In genomic region chr5:68182534-68182933, GRCh38 we compare ENCODE assay signal across 3 cellular contexts.
A peak's percentile ranks its signal among the peaks of the same experiment; 100 is the strongest.
TF ChIP-seq lines count a peak whose summit lies in the region.

No MANE protein-coding gene starts in this region.

TF ChIP-seq in liver, 16 proteins besides CTCF, POLR2A, EP300 and RAD21 (continued from another document):
- TF ChIP-seq, protein P1, sequence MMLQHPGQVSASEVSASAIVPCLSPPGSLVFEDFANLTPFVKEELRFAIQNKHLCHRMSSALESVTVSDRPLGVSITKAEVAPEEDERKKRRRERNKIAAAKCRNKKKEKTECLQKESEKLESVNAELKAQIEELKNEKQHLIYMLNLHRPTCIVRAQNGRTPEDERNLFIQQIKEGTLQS (IDR thresholded peaks at IDR 0.05) = no peak
- peak; percentile 65 to 71 for TF ChIP-seq HNF4A (conservative IDR thresholded peaks at IDR 0.05)
- no peak for TF ChIP-seq GABPA (IDR thresholded peaks at IDR 0.05 in 1 of 2, conservative IDR thresholded peaks at IDR 0.05 in 1 of 2)
- TF ChIP-seq TAF1 (conservative IDR thresholded peaks at IDR 0.05) = no peak
- peak; percentile 23 for TF ChIP-seq HNF4G (IDR thresholded peaks at IDR 0.05)
- TF ChIP-seq, protein P2, sequence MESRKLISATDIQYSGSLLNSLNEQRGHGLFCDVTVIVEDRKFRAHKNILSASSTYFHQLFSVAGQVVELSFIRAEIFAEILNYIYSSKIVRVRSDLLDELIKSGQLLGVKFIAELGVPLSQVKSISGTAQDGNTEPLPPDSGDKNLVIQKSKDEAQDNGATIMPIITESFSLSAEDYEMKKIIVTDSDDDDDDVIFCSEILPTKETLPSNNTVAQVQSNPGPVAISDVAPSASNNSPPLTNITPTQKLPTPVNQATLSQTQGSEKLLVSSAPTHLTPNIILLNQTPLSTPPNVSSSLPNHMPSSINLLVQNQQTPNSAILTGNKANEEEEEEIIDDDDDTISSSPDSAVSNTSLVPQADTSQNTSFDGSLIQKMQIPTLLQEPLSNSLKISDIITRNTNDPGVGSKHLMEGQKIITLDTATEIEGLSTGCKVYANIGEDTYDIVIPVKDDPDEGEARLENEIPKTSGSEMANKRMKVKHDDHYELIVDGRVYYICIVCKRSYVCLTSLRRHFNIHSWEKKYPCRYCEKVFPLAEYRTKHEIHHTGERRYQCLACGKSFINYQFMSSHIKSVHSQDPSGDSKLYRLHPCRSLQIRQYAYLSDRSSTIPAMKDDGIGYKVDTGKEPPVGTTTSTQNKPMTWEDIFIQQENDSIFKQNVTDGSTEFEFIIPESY (IDR thresholded peaks at IDR 0.05) = no peak
- TF ChIP-seq SP1 (IDR thresholded peaks at IDR 0.05) = peak; percentile 16
- TF ChIP-seq RXRA (IDR thresholded peaks at IDR 0.05) = peak; percentile 10 to 14
- no peak for TF ChIP-seq NR2F2 (IDR thresholded peaks at IDR 0.05)
- TF ChIP-seq FOXA2 (IDR thresholded peaks at IDR 0.05) = no peak

TF ChIP-seq in HepG2, 621 proteins besides CTCF, POLR2A, EP300 and RAD21 (continued from another document):
- TF ChIP-seq, protein P3, sequence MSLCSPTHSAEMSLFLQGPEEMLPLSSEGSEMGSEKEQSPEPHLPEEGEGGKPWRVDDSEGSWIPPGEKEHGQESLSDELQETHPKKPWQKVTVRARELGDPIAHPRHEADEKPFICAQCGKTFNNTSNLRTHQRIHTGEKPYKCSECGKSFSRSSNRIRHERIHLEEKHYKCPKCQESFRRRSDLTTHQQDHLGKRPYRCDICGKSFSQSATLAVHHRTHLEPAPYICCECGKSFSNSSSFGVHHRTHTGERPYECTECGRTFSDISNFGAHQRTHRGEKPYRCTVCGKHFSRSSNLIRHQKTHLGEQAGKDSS (CRISPR knock-in tag; IDR thresholded peaks at IDR 0.05; ENCODE audit: borderline replicate concordance, low read depth) = no peak
- TF ChIP-seq IRX3 (CRISPR knock-in tag; IDR thresholded peaks at IDR 0.05; ENCODE audit: borderline replicate concordance, low read depth) (no peak), PTBP1 (IDR thresholded peaks at IDR 0.05; ENCODE audit: low read depth, low read length, poor library complexity, severe bottlenecking) (no peak), RNF2 (conservative IDR thresholded peaks at IDR 0.05; ENCODE audit: low read depth) (no peak), ZBTB38 (CRISPR knock-in tag; IDR thresholded peaks at IDR 0.05) (no peak), ZNF790 (CRISPR knock-in tag; IDR thresholded peaks at IDR 0.05; ENCODE audit: borderline replicate concordance) (no peak), NFYB (CRISPR knock-in tag; IDR thresholded peaks at IDR 0.05) (no peak), ZNF24 (IDR thresholded peaks at IDR 0.05) (no peak), ZNF235 (CRISPR knock-in tag; IDR thresholded peaks at IDR 0.05; ENCODE audit: borderline replicate concordance) (no peak), ZNF660 (CRISPR knock-in tag; IDR thresholded peaks at IDR 0.05; ENCODE audit: borderline replicate concordance, low read depth) (no peak), PLSCR1 (CRISPR knock-in tag; IDR thresholded peaks at IDR 0.05; ENCODE audit: borderline replicate concordance) (no peak), ZNF589 (CRISPR knock-in tag; conservative IDR thresholded peaks at IDR 0.05) (no peak), NFRKB (IDR thresholded peaks at IDR 0.05) (no peak), FLYWCH1 (CRISPR knock-in tag; IDR thresholded peaks at IDR 0.05) (no peak), IKZF1 (IDR thresholded peaks at IDR 0.05) (no peak), SIN3A (IDR thresholded peaks at IDR 0.05; ENCODE audit: borderline replicate concordance, low read depth, low read length) (no peak)
- TF ChIP-seq, protein P4, sequence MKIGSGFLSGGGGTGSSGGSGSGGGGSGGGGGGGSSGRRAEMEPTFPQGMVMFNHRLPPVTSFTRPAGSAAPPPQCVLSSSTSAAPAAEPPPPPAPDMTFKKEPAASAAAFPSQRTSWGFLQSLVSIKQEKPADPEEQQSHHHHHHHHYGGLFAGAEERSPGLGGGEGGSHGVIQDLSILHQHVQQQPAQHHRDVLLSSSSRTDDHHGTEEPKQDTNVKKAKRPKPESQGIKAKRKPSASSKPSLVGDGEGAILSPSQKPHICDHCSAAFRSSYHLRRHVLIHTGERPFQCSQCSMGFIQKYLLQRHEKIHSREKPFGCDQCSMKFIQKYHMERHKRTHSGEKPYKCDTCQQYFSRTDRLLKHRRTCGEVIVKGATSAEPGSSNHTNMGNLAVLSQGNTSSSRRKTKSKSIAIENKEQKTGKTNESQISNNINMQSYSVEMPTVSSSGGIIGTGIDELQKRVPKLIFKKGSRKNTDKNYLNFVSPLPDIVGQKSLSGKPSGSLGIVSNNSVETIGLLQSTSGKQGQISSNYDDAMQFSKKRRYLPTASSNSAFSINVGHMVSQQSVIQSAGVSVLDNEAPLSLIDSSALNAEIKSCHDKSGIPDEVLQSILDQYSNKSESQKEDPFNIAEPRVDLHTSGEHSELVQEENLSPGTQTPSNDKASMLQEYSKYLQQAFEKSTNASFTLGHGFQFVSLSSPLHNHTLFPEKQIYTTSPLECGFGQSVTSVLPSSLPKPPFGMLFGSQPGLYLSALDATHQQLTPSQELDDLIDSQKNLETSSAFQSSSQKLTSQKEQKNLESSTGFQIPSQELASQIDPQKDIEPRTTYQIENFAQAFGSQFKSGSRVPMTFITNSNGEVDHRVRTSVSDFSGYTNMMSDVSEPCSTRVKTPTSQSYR (CRISPR knock-in tag; IDR thresholded peaks at IDR 0.05; ENCODE audit: borderline replicate concordance) = no peak

TF ChIP-seq in WTC11, 78 proteins besides CTCF, POLR2A, EP300 and RAD21 (continued from another document):
- TF ChIP-seq ATF1 (CRISPR knock-in tag; IDR thresholded peaks at IDR 0.05) (no peak), ZBTB43 (CRISPR knock-in tag; IDR thresholded peaks at IDR 0.05) (no peak), ZNF219 (CRISPR knock-in tag; IDR thresholded peaks at IDR 0.05; ENCODE audit: borderline replicate concordance) (no peak), CREB1 (CRISPR knock-in tag; IDR thresholded peaks at IDR 0.05) (no peak), USF2 (CRISPR knock-in tag; IDR thresholded peaks at IDR 0.05) (no peak), NR1H2 (CRISPR knock-in tag; IDR thresholded peaks at IDR 0.05) (no peak), ELF4 (CRISPR knock-in tag; IDR thresholded peaks at IDR 0.05; ENCODE audit: low read depth) (no peak), AR (CRISPR knock-in tag; IDR thresholded peaks at IDR 0.05) (no peak), CBFB (CRISPR knock-in tag; IDR thresholded peaks at IDR 0.05; ENCODE audit: low read depth) (no peak)
- TF ChIP-seq, protein P4 (CRISPR knock-in tag; IDR thresholded peaks at IDR 0.05) = no peak
- TF ChIP-seq, protein P5, sequence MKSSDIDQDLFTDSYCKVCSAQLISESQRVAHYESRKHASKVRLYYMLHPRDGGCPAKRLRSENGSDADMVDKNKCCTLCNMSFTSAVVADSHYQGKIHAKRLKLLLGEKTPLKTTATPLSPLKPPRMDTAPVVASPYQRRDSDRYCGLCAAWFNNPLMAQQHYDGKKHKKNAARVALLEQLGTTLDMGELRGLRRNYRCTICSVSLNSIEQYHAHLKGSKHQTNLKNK (CRISPR knock-in tag; IDR thresholded peaks at IDR 0.05) = no peak
- TF ChIP-seq, protein P6, sequence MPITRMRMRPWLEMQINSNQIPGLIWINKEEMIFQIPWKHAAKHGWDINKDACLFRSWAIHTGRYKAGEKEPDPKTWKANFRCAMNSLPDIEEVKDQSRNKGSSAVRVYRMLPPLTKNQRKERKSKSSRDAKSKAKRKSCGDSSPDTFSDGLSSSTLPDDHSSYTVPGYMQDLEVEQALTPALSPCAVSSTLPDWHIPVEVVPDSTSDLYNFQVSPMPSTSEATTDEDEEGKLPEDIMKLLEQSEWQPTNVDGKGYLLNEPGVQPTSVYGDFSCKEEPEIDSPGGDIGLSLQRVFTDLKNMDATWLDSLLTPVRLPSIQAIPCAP (CRISPR knock-in tag; IDR thresholded peaks at IDR 0.05) = no peak
